In the genomic region with DNA sequence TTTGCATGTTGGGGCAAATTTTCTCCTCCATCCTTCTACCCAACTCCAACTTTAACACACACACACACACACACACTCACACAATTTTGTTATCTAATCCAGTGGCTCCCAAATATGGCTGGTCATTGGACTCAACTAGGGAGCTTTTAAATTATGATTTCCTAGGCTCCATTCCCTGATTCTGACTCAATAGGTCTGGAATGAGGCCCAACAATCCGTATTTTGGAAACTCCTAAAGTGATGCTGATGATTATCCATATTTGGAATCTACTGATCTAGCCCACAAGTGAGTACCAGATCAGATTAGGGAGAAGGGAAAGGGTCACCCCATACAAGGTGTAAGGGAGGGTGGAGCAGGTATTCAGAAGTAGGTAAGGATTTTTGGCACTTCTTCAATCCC, we compare ENCODE assay signal across 22 cellular contexts.
"Had no signal": no experiment of that assay in that cellular context is flagged by ENCODE, and none has a peak within 500 bp of the region (broad histone marks: within the 10 kb centered on the region; RNA-seq: fewer than 3 reads in every experiment).

No MANE protein-coding gene starts in this region.

- H3K4me1 ChIP-seq: gastroesophageal sphincter, vagina had no signal

- H3K4me2 ChIP-seq: neural progenitor cell, smooth muscle cell had no signal

- H2AFZ ChIP-seq: neural progenitor cell had no signal

- H3K36me3 ChIP-seq: gastroesophageal sphincter, heart right ventricle, lower lobe of right lung, neural progenitor cell, vagina had no signal

- ATAC-seq: activated CD4-positive, CD25-positive, alpha-beta regulatory T cell treated with anti-CD3 and anti-CD28 coated beads, Interleukin-2, amount 50 U/mL, for 24 hours; activated CD8-positive, alpha-beta memory T cell treated with anti-CD3 and anti-CD28 coated beads, Interleukin-2, amount 10 ng/mL, durations not matched to agents 7 days and 5 days; activated CD8-positive, alpha-beta T cell treated with anti-CD3 and anti-CD28 coated beads for 36 hours; gastroesophageal sphincter; heart right ventricle; left lobe of liver; lower lobe of right lung; naive thymus-derived CD8-positive, alpha-beta T cell; sciatic nerve; stimulated activated memory B cell treated with anti-CD40 and anti-IgM and Interleukin-4, amounts not matched to agents 10 μg/mL and 1 μg/mL and 100 μg/mL, for 72 hours had no signal

- H3K9ac ChIP-seq: neural progenitor cell had no signal

- DNase-seq: activated CD4-positive, alpha-beta T cell treated with anti-CD3 and anti-CD28 coated beads, Interleukin-2, amount 10 ng/mL, durations not matched to agents 24 days and 14 days; activated CD8-positive, alpha-beta memory T cell treated with anti-CD3 and anti-CD28 coated beads, Interleukin-2, amount 10 ng/mL, durations not matched to agents 7 days and 5 days; activated CD8-positive, alpha-beta T cell treated with anti-CD3 and anti-CD28 coated beads for 36 hours; activated gamma-delta T cell; activated T-cell treated with anti-CD3 and anti-CD28 coated beads for 4 hours; anterior cingulate cortex; central memory CD4-positive, alpha-beta T cell; effector memory CD4-positive, alpha-beta T cell; heart right ventricle; kidney; lower lobe of right lung; naive thymus-derived CD8-positive, alpha-beta T cell; stimulated activated CD4-positive, alpha-beta T cell treated with anti-CD3 and anti-CD28 coated beads, Interleukin-15, amount 100 ng/mL, for 24 hours had no signal

- H3K27me3 ChIP-seq: gastroesophageal sphincter, heart right ventricle, neural progenitor cell, vagina had no signal

- H3K27ac ChIP-seq: gastroesophageal sphincter, heart right ventricle, lower lobe of right lung, neural progenitor cell, vagina, VCaP had no signal

- H3K4me3 ChIP-seq: gastroesophageal sphincter, heart right ventricle, lower lobe of right lung, neural progenitor cell, smooth muscle cell, vagina had no signal

- H3K9me3 ChIP-seq: gastroesophageal sphincter, heart right ventricle, lower lobe of right lung, vagina had no signal
